ENCODE assay signal across 22 cellular contexts in the genomic region with DNA sequence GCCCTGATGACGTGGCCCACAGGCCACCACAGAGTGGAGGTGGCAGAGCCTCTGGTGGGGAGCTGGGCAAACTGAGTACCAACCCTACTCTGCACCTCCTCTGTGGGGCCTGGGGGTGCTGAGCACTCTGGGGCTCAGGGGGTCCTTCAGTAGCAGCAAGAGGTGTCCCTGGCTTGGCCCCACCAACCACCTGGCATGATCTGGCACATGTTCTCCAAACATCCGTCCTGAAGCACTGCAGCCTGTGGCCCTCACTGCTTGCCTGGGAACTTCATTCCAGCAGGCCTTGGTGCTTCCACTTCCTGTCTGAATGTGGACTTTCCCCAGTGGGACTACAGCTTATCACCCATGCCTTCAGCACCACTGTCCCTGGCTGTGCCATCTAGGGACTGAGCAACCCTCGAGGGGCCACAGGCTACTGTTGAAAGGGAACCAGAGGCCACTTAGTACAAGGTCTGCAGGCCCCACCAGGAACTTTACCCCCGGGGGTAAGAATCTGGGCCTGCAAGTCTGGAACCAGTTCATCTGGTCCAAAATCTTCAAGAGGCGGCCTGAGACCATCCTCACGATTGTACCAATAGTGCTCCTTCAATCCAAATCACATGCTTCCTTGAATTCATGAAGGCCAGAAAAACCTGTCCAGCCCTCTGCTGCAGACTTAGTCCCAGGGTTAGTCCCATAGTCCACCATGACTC. TPM values are rescaled to one million over a fixed set of nuclear protein-coding genes. Genes with fewer than 3 reads are reported as not detected.
DNase-seq lines count a peak whose midpoint lies in the region; ATAC-seq, FAIRE-seq and TF ChIP-seq lines count a peak whose summit lies in the region.
"Had no signal": no experiment of that assay in that cellular context is flagged by ENCODE, and none has a peak within 500 bp of the region (broad histone marks: within the 10 kb centered on the region; RNA-seq: fewer than 3 reads in every experiment).

No MANE protein-coding gene starts in this region.

- peaks cover 0 to 2% (median 0%) of the 10 kb centered on the region in 7 donors for H3K9me3 Mint-ChIP-seq in CD14-positive monocyte

- DNase-seq in AG08396 (ENCODE audit: low spot score) (peak; percentile 5), CD14-positive monocyte (ENCODE audit: low spot score) (no peak), T-helper 17 cell (no peak), HepG2 (ENCODE audit: low spot score) (no peak), cortex of kidney (lab: John Stamatoyannopoulos, UW) (no peak), ACHN (no peak)
- DNase-seq: activated CD4-positive, alpha-beta T cell treated with anti-CD3 and anti-CD28 coated beads for 4 hours; activated CD8-positive, alpha-beta memory T cell treated with anti-CD3 and anti-CD28 coated beads, Interleukin-2, amount 50 U/mL, for 4 hours; activated effector memory CD4-positive, alpha-beta T cell treated with Interleukin-2 at 50 U/mL for 16 hours; amygdala; GOT3; KG1; kidney glomerular epithelial cell; mesenchymal stem cell; NCI-H1694; testis had no signal

- CTCF ChIA-PET in HepG2 (lab: Yijun Ruan, JAX; ENCODE audit: low intra/inter-chr PET ratio, low total read pairs) = no interaction called here

- FAIRE-seq in HepG2 (lab: Jason Lieb, UNC) = no peak
- FAIRE-seq: TTC549 had no signal

- ATAC-seq in T-helper 17 cell (no peak), HepG2 (peak; percentile 8; the same call in 2 of the 3 replicates), GM21576 (IDR thresholded peaks at IDR 0.05; ENCODE audit: unreplicated experiment) (no peak), GM21423 (IDR thresholded peaks at IDR 0.05; ENCODE audit: unreplicated experiment) (no peak)

- H3K27ac Mint-ChIP-seq in CD14-positive monocyte (peak overlapping the region in 4 of 7 donors; percentile 4 to 78 (median 20)), T-helper 17 cell (peak overlapping the region; percentile 99)

- H3K9ac ChIP-seq in HepG2 (ENCODE audit: insufficient read depth, low read depth, low read length) = no peak overlapping the region

- TF ChIP-seq EP300 in HepG2 (IDR thresholded peaks at IDR 0.05; ENCODE audit: low read depth in 2 of 2, low read length in 2 of 2) (no peak), HepG2 (CRISPR knock-in tag; IDR thresholded peaks at IDR 0.05; ENCODE audit: borderline replicate concordance) (no peak)

- intact Hi-C loops in CD14-positive monocyte (cut with micrococcal nuclease) = no loop called here
- intact Hi-C loops in HepG2 (cut with micrococcal nuclease; ENCODE audit: unreplicated experiment) = no loop called here

- no peak for TF ChIP-seq POLR2A in HepG2 (IDR thresholded peaks at IDR 0.05; ENCODE audit: insufficient read depth in 1 of 2, low read depth in 2 of 2, low read length in 2 of 2)

- no peak overlapping the region for H3K4me3 ChIP-seq in HepG2 (replicated peaks in 1 of 3; ENCODE audit: insufficient read depth in 1 of 3, low read depth in 2 of 3, low read length in 3 of 3)
- H3K4me3 ChIP-seq: cardiac muscle cell, ovary, right atrium auricular region, testis had no signal

- peaks cover 68 to 71% of the 10 kb centered on the region in 2 donors for H3K36me3 Mint-ChIP-seq in CD14-positive monocyte
- peaks cover 3% of the 10 kb centered on the region for H3K36me3 Mint-ChIP-seq in T-helper 17 cell (ENCODE audit: low read depth)

- peaks cover 21 to 53% of the 10 kb centered on the region in 2 experiments for H3K36me3 ChIP-seq in HepG2 (replicated peaks in 1 of 2; ENCODE audit: control insufficient read depth in 1 of 2, insufficient read depth in 2 of 2, low read length in 2 of 2)
- H3K36me3 ChIP-seq: ovary had no signal

- no peaks in the 10 kb centered on the region for H4K20me1 ChIP-seq in HepG2 (ENCODE audit: insufficient read depth, low read length)

- POLR2A ChIA-PET in HepG2 (lab: Yijun Ruan, JAX) = no interaction called here

- H3K4me3 Mint-ChIP-seq in CD14-positive monocyte = no peak overlapping the region
- no peak overlapping the region for H3K4me3 Mint-ChIP-seq in T-helper 17 cell

- no peaks in the 10 kb centered on the region for H3K79me2 ChIP-seq in HepG2 (ENCODE audit: insufficient read depth, low read length)

- H3K4me1 ChIP-seq in HepG2 (ENCODE audit: insufficient read depth, low read length) = no peaks in the 10 kb centered on the region
- H3K4me1 ChIP-seq: testis had no signal

- H3K9me3 ChIP-seq in T-helper 17 cell (ENCODE audit: control insufficient read depth, low read length, poor library complexity, severe bottlenecking) (no peaks in the 10 kb centered on the region), HepG2 (ENCODE audit: low read length) (no peaks in the 10 kb centered on the region)
- H3K9me3 ChIP-seq: ovary, right atrium auricular region, testis had no signal

- H3K4me1 Mint-ChIP-seq in CD14-positive monocyte (peaks cover 13% of the 10 kb centered on the region), T-helper 17 cell (peaks cover 25% of the 10 kb centered on the region)

- BruUV-seq in HepG2 (replicated peaks; lab: Mats Ljungman, UMichigan) = no TSS peak

- no peak overlapping the region for H2AFZ ChIP-seq in HepG2 (ENCODE audit: low read length)

- TF ChIP-seq RAD21 in HepG2 (CRISPR knock-in tag; IDR thresholded peaks at IDR 0.05) = no peak

- no peaks in the 10 kb centered on the region for H3K27me3 ChIP-seq in HepG2 (ENCODE audit: control insufficient read depth in 1 of 2, insufficient read depth in 2 of 2, low read length in 2 of 2)
- H3K27me3 ChIP-seq: cardiac muscle cell, ovary, right atrium auricular region, testis had no signal

- no peak overlapping the region for H3K4me2 ChIP-seq in HepG2 (ENCODE audit: low read depth, low read length)

- H3K27me3 Mint-ChIP-seq in CD14-positive monocyte (ENCODE audit: low read depth in 3 of 3) (peaks cover 0 to 2% (median 0%) of the 10 kb centered on the region in 3 donors), T-helper 17 cell (no peaks in the 10 kb centered on the region)

- WGBS in HepG2 (ENCODE audit: low lambda C conversion rate) = 87% methylated on average over 3 of the region's 6 CpGs

- in situ Hi-C loops in HepG2 (cut with HindIII; ENCODE audit: extremely low pct_ligation_motif_present, low pct_unique_long_range_greater_than_20kb) (no loop called here), ACHN (cut with HindIII; ENCODE audit: low pct_ligation_motif_present, low pct_unique_long_range_greater_than_20kb, low sequenced_read_pairs) (no loop called here)

- H3K27ac ChIP-seq in HepG2 (ENCODE audit: extremely low read length, insufficient read depth, low read length) = no peak overlapping the region
- H3K27ac ChIP-seq: cardiac muscle cell, ovary, right atrium auricular region, testis had no signal

- TF ChIP-seq CTCF in CD14-positive monocyte (IDR thresholded peaks at IDR 0.05) = no peak
- TF ChIP-seq CTCF in HepG2 (CRISPR knock-in tag; IDR thresholded peaks at IDR 0.05) = no peak

RNA-seq across cellular contexts. Expression of gene TNIP2, which starts 13.2 kb away (rescaled TPM):
- polyA plus RNA-seq in CD14-positive monocyte (10 to 100 TPM; 27.6 to 28.2 TPM), HepG2 (2011; rRNA removed) (25.6 and 30.1 TPM in 2 replicates)
- total RNA-seq in T-helper 17 cell (10 to 100 TPM; 66.0 to 72.5 TPM), HepG2 (2016; rRNA removed; fragmentation: Illumina TruSeq; extraction: Trizol) (28.5 and 38.0 TPM in 2 replicates)
- 51.3 and 56.9 TPM in 2 replicates for total RNA-seq in HepG2 (2016; cell fraction: cytosol; rRNA removed; fragmentation: Illumina TruSeq; extraction: Trizol; ENCODE audit: low read depth)
- total RNA-seq in HepG2 (2016; cell fraction: insoluble cytoplasmic fraction; rRNA removed; fragmentation: Illumina TruSeq; extraction: Trizol) = 23.8 and 37.4 TPM in 2 replicates
- total RNA-seq in HepG2 (2016; cell fraction: membrane; rRNA removed; fragmentation: Illumina TruSeq; extraction: Trizol) = 75.6 and 77.4 TPM in 2 replicates
- total RNA-seq in HepG2 (2016; cell fraction: nucleus; rRNA removed; fragmentation: Illumina TruSeq; extraction: Trizol) = 22.8 and 24.6 TPM in 2 replicates
- 24.2 and 29.8 TPM in 2 replicates for polyA plus RNA-seq in HepG2 (2011; cell fraction: cytosol; rRNA removed)
- 85.8 and 92.8 TPM in 2 replicates for polyA plus RNA-seq in HepG2 (2011; cell fraction: nucleus; rRNA removed)
- 14.3 and 23.5 TPM in 2 replicates for polyA plus RNA-seq in HepG2 (2012)
- polyA plus RNA-seq in HepG2 (2016; cell fraction: cytosol; fragmentation: Illumina TruSeq; extraction: Trizol; ENCODE audit: low read depth) = 52.0 and 56.1 TPM in 2 replicates
- polyA plus RNA-seq in HepG2 (2016; cell fraction: insoluble cytoplasmic fraction; fragmentation: Illumina TruSeq; extraction: Trizol; ENCODE audit: low read depth) = 25.2 and 28.5 TPM in 2 replicates
- 60.4 and 61.0 TPM in 2 replicates for polyA plus RNA-seq in HepG2 (2016; cell fraction: membrane; fragmentation: Illumina TruSeq; extraction: Trizol; ENCODE audit: low read depth)
- 46.5 and 50.4 TPM in 2 replicates for polyA plus RNA-seq in HepG2 (2016; cell fraction: nucleus; fragmentation: Illumina TruSeq; extraction: Trizol; ENCODE audit: insufficient read depth, low read depth)
- polyA minus RNA-seq in HepG2 (2011; rRNA and poly(A)+ RNA removed; ENCODE audit: low replicate concordance) = 10.0 and 18.7 TPM in 2 replicates
- 8.1 and 8.4 TPM in 2 replicates for polyA minus RNA-seq in HepG2 (2011; cell fraction: cytosol; rRNA and poly(A)+ RNA removed)
- 18.6 and 22.9 TPM in 2 replicates for polyA minus RNA-seq in HepG2 (2011; cell fraction: nucleus; rRNA and poly(A)+ RNA removed)

RNA-seq across cellular contexts. Expression of gene SH3BP2, which starts 49.9 kb away (rescaled TPM):
- 10 to 100 TPM; 19.1 to 26.9 TPM for polyA plus RNA-seq in CD14-positive monocyte
- total RNA-seq in T-helper 17 cell = 10 to 100 TPM; 36.0 to 62.0 TPM
- 7.0 and 16.9 TPM in 2 replicates for total RNA-seq in HepG2 (2016; rRNA removed; fragmentation: Illumina TruSeq; extraction: Trizol)
- 8.3 and 8.9 TPM in 2 replicates for total RNA-seq in HepG2 (2016; cell fraction: cytosol; rRNA removed; fragmentation: Illumina TruSeq; extraction: Trizol; ENCODE audit: low read depth)
- 6.0 and 17.5 TPM in 2 replicates for total RNA-seq in HepG2 (2016; cell fraction: insoluble cytoplasmic fraction; rRNA removed; fragmentation: Illumina TruSeq; extraction: Trizol)
- 10.1 and 13.2 TPM in 2 replicates for total RNA-seq in HepG2 (2016; cell fraction: membrane; rRNA removed; fragmentation: Illumina TruSeq; extraction: Trizol)
- 24.2 and 26.2 TPM in 2 replicates for total RNA-seq in HepG2 (2016; cell fraction: nucleus; rRNA removed; fragmentation: Illumina TruSeq; extraction: Trizol)
- 34.5 and 38.6 TPM in 2 replicates for polyA plus RNA-seq in HepG2 (2011; rRNA removed)
- polyA plus RNA-seq in HepG2 (2011; cell fraction: cytosol; rRNA removed) = 9.0 and 10.4 TPM in 2 replicates
- polyA plus RNA-seq in HepG2 (2011; cell fraction: nucleus; rRNA removed) = 190 and 200 TPM in 2 replicates
- 8.5 and 20.0 TPM in 2 replicates for polyA plus RNA-seq in HepG2 (2012)
- 8.6 and 9.1 TPM in 2 replicates for polyA plus RNA-seq in HepG2 (2016; cell fraction: cytosol; fragmentation: Illumina TruSeq; extraction: Trizol; ENCODE audit: low read depth)
- 8.9 and 10.1 TPM in 2 replicates for polyA plus RNA-seq in HepG2 (2016; cell fraction: insoluble cytoplasmic fraction; fragmentation: Illumina TruSeq; extraction: Trizol; ENCODE audit: low read depth)
- polyA plus RNA-seq in HepG2 (2016; cell fraction: membrane; fragmentation: Illumina TruSeq; extraction: Trizol; ENCODE audit: low read depth) = 12.6 and 15.4 TPM in 2 replicates
- polyA plus RNA-seq in HepG2 (2016; cell fraction: nucleus; fragmentation: Illumina TruSeq; extraction: Trizol; ENCODE audit: insufficient read depth, low read depth) = 68.6 and 68.9 TPM in 2 replicates
- 33.1 and 43.4 TPM in 2 replicates for polyA minus RNA-seq in HepG2 (2011; rRNA and poly(A)+ RNA removed; ENCODE audit: low replicate concordance)
- polyA minus RNA-seq in HepG2 (2011; cell fraction: cytosol; rRNA and poly(A)+ RNA removed) = 8.4 and 8.5 TPM in 2 replicates
- 60.7 and 63.2 TPM in 2 replicates for polyA minus RNA-seq in HepG2 (2011; cell fraction: nucleus; rRNA and poly(A)+ RNA removed)
